Comparison of ENCODE assay signal across 8 cellular contexts in genomic region chr14:56120091-56120632, GRCh38. TPM values are rescaled to one million over a fixed set of nuclear protein-coding genes. Genes with fewer than 3 reads are reported as not detected.
A peak's percentile ranks its signal among the peaks of the same experiment; 100 is the strongest.
DNase-seq lines count a peak whose midpoint lies in the region; ATAC-seq and TF ChIP-seq lines count a peak whose summit lies in the region.

No MANE protein-coding gene starts in this region.

- peaks cover 29% of the 10 kb centered on the region for H3K4me1 ChIP-seq in HEK293 (ENCODE audit: control insufficient read depth, insufficient read depth, low read length)

- POLR2A ChIA-PET in HEK293 (lab: Yijun Ruan, JAX) = no interaction called here

- H3K4me1 Mint-ChIP-seq in activated T-helper 17 cell treated with anti-CD3 and anti-CD28 coated beads, Interleukin-2, amount 50 U/mL, for 72 hours = peaks cover 30% of the 10 kb centered on the region
- H3K4me1 Mint-ChIP-seq in immature natural killer cell = peaks cover 52 to 55% of the 10 kb centered on the region in 2 donors
- peaks cover 45% of the 10 kb centered on the region for H3K4me1 Mint-ChIP-seq in stimulated activated effector memory CD8-positive, alpha-beta T cell treated with anti-CD3 and anti-CD28 coated beads, Interleukin-12 subunit alpha, Interleukin-12 subunit beta, amount 100 ng/mL, for 72 hours

- H3K36me3 ChIP-seq in HEK293 (ENCODE audit: control insufficient read depth in 2 of 2, insufficient read depth in 1 of 2, low read length in 2 of 2) = no peaks in the 10 kb centered on the region

- no peak for TF ChIP-seq CTCF in HEK293 (tag by site-specific recombination; IDR thresholded peaks at IDR 0.05)

- H3K4me3 ChIP-seq in HEK293 (ENCODE audit: low read depth, low read length) = peak overlapping the region; percentile 73

- DNase-seq in AML-193 (lab: John Stamatoyannopoulos, UW) (peak; percentile 21 to 34), immature natural killer cell (no peak), HK-2 (ENCODE audit: unreplicated experiment) (no peak), HuH-7.5 (ENCODE audit: low spot score) (no peak)
- no peak for DNase-seq in stimulated activated effector memory CD8-positive, alpha-beta T cell treated with anti-CD3 and anti-CD28 coated beads, Interleukin-12 subunit alpha, Interleukin-12 subunit beta, amount 100 ng/mL, for 72 hours (ENCODE audit: low spot score in 2 of 2)
- DNase-seq in effector CD4-positive, alpha-beta T cell = no peak

- no peaks in the 10 kb centered on the region for H3K9me3 Mint-ChIP-seq in activated T-helper 17 cell treated with anti-CD3 and anti-CD28 coated beads, Interleukin-2, amount 50 U/mL, for 72 hours
- no peaks in the 10 kb centered on the region for H3K9me3 Mint-ChIP-seq in immature natural killer cell
- no peaks in the 10 kb centered on the region for H3K9me3 Mint-ChIP-seq in stimulated activated effector memory CD8-positive, alpha-beta T cell treated with anti-CD3 and anti-CD28 coated beads, Interleukin-12 subunit alpha, Interleukin-12 subunit beta, amount 100 ng/mL, for 72 hours

- peaks cover 21% of the 10 kb centered on the region for H3K27me3 Mint-ChIP-seq in activated T-helper 17 cell treated with anti-CD3 and anti-CD28 coated beads, Interleukin-2, amount 50 U/mL, for 72 hours
- H3K27me3 Mint-ChIP-seq in immature natural killer cell (ENCODE audit: low read depth in 3 of 3) = peaks cover 4 to 20% (median 9%) of the 10 kb centered on the region in 3 donors

- H3K4me3 Mint-ChIP-seq in activated T-helper 17 cell treated with anti-CD3 and anti-CD28 coated beads, Interleukin-2, amount 50 U/mL, for 72 hours = peak overlapping the region; percentile 81
- peak overlapping the region; percentile 89 to 92 (median 92) for H3K4me3 Mint-ChIP-seq in immature natural killer cell
- H3K4me3 Mint-ChIP-seq in stimulated activated effector memory CD8-positive, alpha-beta T cell treated with anti-CD3 and anti-CD28 coated beads, Interleukin-12 subunit alpha, Interleukin-12 subunit beta, amount 100 ng/mL, for 72 hours = peak overlapping the region; percentile 66

- ATAC-seq in activated T-helper 17 cell treated with anti-CD3 and anti-CD28 coated beads, Interleukin-2, amount 50 U/mL, for 72 hours (replicated peaks) = no peak
- ATAC-seq in stimulated activated effector memory CD8-positive, alpha-beta T cell treated with anti-CD3 and anti-CD28 coated beads, Interleukin-12 subunit alpha, Interleukin-12 subunit beta, amount 100 ng/mL, for 72 hours = no peak

- peak overlapping the region; percentile 70 for H3K27ac Mint-ChIP-seq in activated T-helper 17 cell treated with anti-CD3 and anti-CD28 coated beads, Interleukin-2, amount 50 U/mL, for 72 hours
- peak overlapping the region in 5 of 6 donors; percentile 1 to 90 (median 71) for H3K27ac Mint-ChIP-seq in immature natural killer cell
- H3K27ac Mint-ChIP-seq in stimulated activated effector memory CD8-positive, alpha-beta T cell treated with anti-CD3 and anti-CD28 coated beads, Interleukin-12 subunit alpha, Interleukin-12 subunit beta, amount 100 ng/mL, for 72 hours = peak overlapping the region; percentile 34

- H3K27ac ChIP-seq in HEK293 (ENCODE audit: extremely low read depth, low read depth, low read length) = peak overlapping the region; percentile 95

- H3K9me3 ChIP-seq in HEK293 (ENCODE audit: control insufficient read depth, insufficient read depth, low read depth, low read length) = no peaks in the 10 kb centered on the region

- H3K36me3 Mint-ChIP-seq in activated T-helper 17 cell treated with anti-CD3 and anti-CD28 coated beads, Interleukin-2, amount 50 U/mL, for 72 hours (ENCODE audit: low read depth) = no peaks in the 10 kb centered on the region
- no peaks in the 10 kb centered on the region for H3K36me3 Mint-ChIP-seq in immature natural killer cell
- H3K36me3 Mint-ChIP-seq in stimulated activated effector memory CD8-positive, alpha-beta T cell treated with anti-CD3 and anti-CD28 coated beads, Interleukin-12 subunit alpha, Interleukin-12 subunit beta, amount 100 ng/mL, for 72 hours = peaks cover 7% of the 10 kb centered on the region

- CTCF ChIA-PET in HEK293 (lab: Yijun Ruan, JAX) = interaction anchor here (0.5 to 1.0 kb wide), 3 partner anchors 14 to 219 kb away, joined by 3 read pairs; no protein-coding TSS in a partner anchor

TF ChIP-seq in HEK293, 187 proteins besides CTCF, POLR2A, EP300 and RAD21:
- TF ChIP-seq ZIC2 (tag by site-specific recombination; IDR thresholded peaks at IDR 0.05) (0 out of 2 replicates have a peak, but pooled peaks have one; percentile 12), YY2 (tag by site-specific recombination; IDR thresholded peaks at IDR 0.05) (no peak), TRIM28 (IDR thresholded peaks at IDR 0.05; ENCODE audit: borderline replicate concordance, low read length) (0 out of 2 replicates have a peak, but pooled peaks have one; percentile 10), ZNF449 (tag by site-specific recombination; IDR thresholded peaks at IDR 0.05) (peak; percentile 78; the same call in 1 of the 2 replicates), ZBTB20 (tag by site-specific recombination; IDR thresholded peaks at IDR 0.05) (peak; percentile 50; the same call in 1 of the 2 replicates), ZNF600 (tag by site-specific recombination; IDR thresholded peaks at IDR 0.05) (peak; percentile 81), ZNF292 (tag by site-specific recombination; IDR thresholded peaks at IDR 0.05; ENCODE audit: borderline replicate concordance, low read depth) (no peak), ZFHX2 (tag by site-specific recombination; conservative IDR thresholded peaks at IDR 0.05) (no peak), ZBTB21 (tag by site-specific recombination; IDR thresholded peaks at IDR 0.05) (peak; percentile 33; the same call in 1 of the 2 replicates), PRDM10 (tag by site-specific recombination; IDR thresholded peaks at IDR 0.05) (peak; percentile 34), ZNF624 (tag by site-specific recombination; IDR thresholded peaks at IDR 0.05) (no peak), PRDM6 (tag by site-specific recombination; IDR thresholded peaks at IDR 0.05) (peak; percentile 41; the same call in 1 of the 2 replicates), ZNF629 (tag by site-specific recombination; IDR thresholded peaks at IDR 0.05) (peak; percentile 65), ZBTB17 (tag by site-specific recombination; IDR thresholded peaks at IDR 0.05) (0 out of 2 replicates have a peak, but pooled peaks have one; percentile 12)
TF ChIP-seq in HEK293: peak in this region for 10.

RNA-seq across cellular contexts. Expression of gene PELI2, which starts 2.0 kb away (rescaled TPM):
- 1 to 10 TPM; 1.0 to 2.3 TPM for total RNA-seq in activated T-helper 17 cell treated with anti-CD3 and anti-CD28 coated beads, Interleukin-2, amount 50 U/mL, for 72 hours
- 1 to 10 TPM; 2.6 to 3.7 (median 2.7) TPM for polyA plus RNA-seq in immature natural killer cell

Comparison
In these comparisons a context has a peak if more than half of its experiments do, and no peak if none do; other contexts are left out.
1. DNase-seq: peak in AML-193 (2 of 2); none in immature natural killer cell (0 of 3), stimulated activated effector memory CD8-positive, alpha-beta T cell treated with anti-CD3 and anti-CD28 coated beads, Interleukin-12 subunit alpha, Interleukin-12 subunit beta, amount 100 ng/mL, for 72 hours (0 of 2), effector CD4-positive, alpha-beta T cell (single experiment), HK-2 (single experiment) and HuH-7.5 (single experiment).
2. Peak in every context shown above with its lines, with median percentiles within 50 percentile points of each other: H3K27ac Mint-ChIP-seq and H3K4me3 Mint-ChIP-seq.